Comparison of ENCODE assay signal across 1 cellular context in genomic region chr2:27663463-27664244, GRCh38.
TF ChIP-seq lines count a peak whose summit lies in the region.

Gene SLC4A1AP, plus strand, starts transcription at chr2:27663889. Its CDS starts 26 bp downstream, at chr2:27663915.
Gene SUPT7L, minus strand, starts transcription at chr2:27663614. Its CDS starts 1,422 bp downstream, at chr2:27662192.

TF ChIP-seq in HepG2, 621 proteins besides CTCF, POLR2A, EP300 and RAD21 (continued from another document and continues in another):
- TF ChIP-seq REST (IDR thresholded peaks at IDR 0.05; ENCODE audit: borderline replicate concordance in 1 of 2, low read depth in 1 of 2, low read length in 2 of 2) (peak in 1 of 2 experiments; percentile 79; a peak in 2 of 4 replicates), ZNF557 (CRISPR knock-in tag; IDR thresholded peaks at IDR 0.05) (no peak; the same call in 1 of the 2 replicates), ZNF331 (CRISPR knock-in tag; IDR thresholded peaks at IDR 0.05) (peak; percentile 79), SIN3B (IDR thresholded peaks at IDR 0.05; ENCODE audit: low read length) (peak; percentile 99), ZNF432 (CRISPR knock-in tag; IDR thresholded peaks at IDR 0.05; ENCODE audit: borderline replicate concordance) (peak; percentile 92; the same call in 1 of the 2 replicates), HOXA7 (CRISPR knock-in tag; IDR thresholded peaks at IDR 0.05) (peak; percentile 73; the same call in 1 of the 2 replicates), HNRNPK (IDR thresholded peaks at IDR 0.05; ENCODE audit: low read depth, low read length, poor library complexity, severe bottlenecking) (no peak), ZNF382 (CRISPR knock-in tag; IDR thresholded peaks at IDR 0.05; ENCODE audit: borderline replicate concordance) (no peak), HMGXB4 (CRISPR knock-in tag; IDR thresholded peaks at IDR 0.05; ENCODE audit: borderline replicate concordance in 1 of 2, low read depth in 1 of 2) (peak; percentile 97), RFX3 (CRISPR knock-in tag; IDR thresholded peaks at IDR 0.05) (no peak), SAP130 (CRISPR knock-in tag; IDR thresholded peaks at IDR 0.05; ENCODE audit: low read depth) (peak; percentile 91; the same call in 1 of the 2 replicates), CBX5 (CRISPR knock-in tag; IDR thresholded peaks at IDR 0.05; ENCODE audit: borderline replicate concordance) (peak; percentile 96), ZFP41 (CRISPR knock-in tag; IDR thresholded peaks at IDR 0.05; ENCODE audit: borderline replicate concordance) (no peak), ZBTB39 (CRISPR knock-in tag; IDR thresholded peaks at IDR 0.05) (no peak), SALL2 (CRISPR knock-in tag; IDR thresholded peaks at IDR 0.05) (peak; percentile 86; the same call in 1 of the 2 replicates), ZBTB40 (IDR thresholded peaks at IDR 0.05) (peak; percentile 98), ZBTB40 (CRISPR knock-in tag; IDR thresholded peaks at IDR 0.05) (peak; percentile 91), KDM5B (CRISPR knock-in tag; IDR thresholded peaks at IDR 0.05; ENCODE audit: borderline replicate concordance) (peak; percentile 77; the same call in 1 of the 2 replicates), ZNF549 (CRISPR knock-in tag; IDR thresholded peaks at IDR 0.05) (no peak), FOXA3 (CRISPR knock-in tag; IDR thresholded peaks at IDR 0.05) (peak; percentile 36; the same call in 1 of the 2 replicates), FOXK2 (IDR thresholded peaks at IDR 0.05) (peak; percentile 90), ZBTB43 (CRISPR knock-in tag; conservative IDR thresholded peaks at IDR 0.05) (peak; percentile 88), POLR2AphosphoS2 (IDR thresholded peaks at IDR 0.05; ENCODE audit: low read depth, low read length) (no peak), SP4 (CRISPR knock-in tag; IDR thresholded peaks at IDR 0.05) (peak; percentile 70; the same call in 1 of the 2 replicates), ZNF841 (CRISPR knock-in tag; IDR thresholded peaks at IDR 0.05; ENCODE audit: borderline replicate concordance) (no peak), MIER2 (CRISPR knock-in tag; IDR thresholded peaks at IDR 0.05) (peak; percentile 65), NR2C2 (CRISPR knock-in tag; IDR thresholded peaks at IDR 0.05; ENCODE audit: borderline replicate concordance) (peak; percentile 99), PCBP1 (IDR thresholded peaks at IDR 0.05; ENCODE audit: borderline replicate concordance, low read depth, low read length) (no peak; the same call in 1 of the 2 replicates), HMGA1 (CRISPR knock-in tag; conservative IDR thresholded peaks at IDR 0.05) (no peak), ZBTB37 (CRISPR knock-in tag; IDR thresholded peaks at IDR 0.05) (no peak), ZFP1 (CRISPR knock-in tag; IDR thresholded peaks at IDR 0.05) (peak; percentile 88; the same call in 1 of the 2 replicates), ZNF343 (CRISPR knock-in tag; IDR thresholded peaks at IDR 0.05) (peak; percentile 30; the same call in 1 of the 2 replicates), RXRB (CRISPR knock-in tag; IDR thresholded peaks at IDR 0.05; ENCODE audit: borderline replicate concordance) (peak; percentile 76), ZNF790 (CRISPR knock-in tag; IDR thresholded peaks at IDR 0.05; ENCODE audit: borderline replicate concordance) (0 out of 2 replicates have a peak, but pooled peaks have one; percentile 52), SOX13 (IDR thresholded peaks at IDR 0.05) (no peak), SOX13 (CRISPR knock-in tag; conservative IDR thresholded peaks at IDR 0.05 in 1 of 2, IDR thresholded peaks at IDR 0.05 in 1 of 2) (0 out of 4 replicates have a peak, but pooled peaks of 1 of the 2 experiments have one; percentile 39), GPBP1L1 (CRISPR knock-in tag; IDR thresholded peaks at IDR 0.05) (no peak), HNRNPLL (IDR thresholded peaks at IDR 0.05; ENCODE audit: low read depth, low read length, poor library complexity, severe bottlenecking) (peak; percentile 41), ZNF709 (CRISPR knock-in tag; IDR thresholded peaks at IDR 0.05) (peak; percentile 93; the same call in 1 of the 2 replicates), KDM5A (IDR thresholded peaks at IDR 0.05; ENCODE audit: borderline replicate concordance, low read length) (peak; percentile 100), ZNF619 (CRISPR knock-in tag; IDR thresholded peaks at IDR 0.05) (peak; percentile 84; the same call in 1 of the 2 replicates)
